8 cellular contexts compared by ENCODE assay signal in genomic region chr12:48618541-48618940, GRCh38. TPM values are rescaled to one million over a fixed set of nuclear protein-coding genes. Genes with fewer than 3 reads are reported as not detected.
DNase-seq lines count a peak whose midpoint lies in the region; ATAC-seq and TF ChIP-seq lines count a peak whose summit lies in the region.

No MANE protein-coding gene starts in this region.

- no peaks in the 10 kb centered on the region for H3K27me3 ChIP-seq in OCI-LY3 (ENCODE audit: low read depth, low read length)
- H3K27me3 ChIP-seq in esophagus muscularis mucosa, result peaks cover 0 to 25% (median 0%) of the 10 kb centered on the region in 4 donors

- no peak overlapping the region for H3K4me3 Mint-ChIP-seq in natural killer cell treated with Interleukin-12 subunit alpha and Interleukin-12 subunit beta and Interleukin-15 and Interleukin-18, amount 100 ng/mL, for 72 hours
- no peak overlapping the region for H3K4me3 Mint-ChIP-seq in stimulated activated memory B cell treated with anti-CD40 and anti-IgM and Interleukin-4, amounts not matched to agents 10 μg/mL and 1 μg/mL and 100 μg/mL, for 72 hours

- no peaks in the 10 kb centered on the region for H4K20me1 ChIP-seq in OCI-LY3 (ENCODE audit: insufficient read depth, low read length)

- intact Hi-C loops in Right ventricle myocardium inferior (cut with DNase I), result no loop called here
- intact Hi-C loops in cardiac septum (cut with DNase I), result no loop called here
- intact Hi-C loops in esophagus muscularis mucosa (cut with DNase I), result loop anchor here (5.0 kb wide), 1 partner anchor 76 kb away; no protein-coding TSS in a partner anchor

- DNase-seq in Right ventricle myocardium inferior (ENCODE audit: missing footprints) (no peak), cardiac septum (ENCODE audit: low spot score) (no peak), activated T-cell treated with anti-CD3 and anti-CD28 coated beads for 1 hour (ENCODE audit: low read depth) (peak; percentile 61), esophagus muscularis mucosa (ENCODE audit: extremely low spot score) (peak; percentile 93)
- peak; percentile 71 for DNase-seq in natural killer cell treated with Interleukin-12 subunit alpha and Interleukin-12 subunit beta and Interleukin-15 and Interleukin-18, amount 100 ng/mL, for 72 hours (ENCODE audit: low spot score)

- H3K27ac Mint-ChIP-seq in natural killer cell treated with Interleukin-12 subunit alpha and Interleukin-12 subunit beta and Interleukin-15 and Interleukin-18, amount 100 ng/mL, for 72 hours, result no peak overlapping the region
- H3K27ac Mint-ChIP-seq in stimulated activated memory B cell treated with anti-CD40 and anti-IgM and Interleukin-4, amounts not matched to agents 10 μg/mL and 1 μg/mL and 100 μg/mL, for 72 hours, result no peak overlapping the region

- TF ChIP-seq POLR2A in esophagus muscularis mucosa (IDR thresholded peaks at IDR 0.05; ENCODE audit: low read depth), result no peak

- no peaks in the 10 kb centered on the region for H3K9me3 Mint-ChIP-seq in natural killer cell treated with Interleukin-12 subunit alpha and Interleukin-12 subunit beta and Interleukin-15 and Interleukin-18, amount 100 ng/mL, for 72 hours
- peaks cover 8% of the 10 kb centered on the region for H3K9me3 Mint-ChIP-seq in stimulated activated memory B cell treated with anti-CD40 and anti-IgM and Interleukin-4, amounts not matched to agents 10 μg/mL and 1 μg/mL and 100 μg/mL, for 72 hours

- H3K4me1 ChIP-seq in OCI-LY3 (ENCODE audit: low read length) (no peaks in the 10 kb centered on the region), esophagus muscularis mucosa (no peaks in the 10 kb centered on the region)

- TF ChIP-seq CTCF in OCI-LY3 (IDR thresholded peaks at IDR 0.05; ENCODE audit: low read depth, low read length) (peak; percentile 94), esophagus muscularis mucosa (IDR thresholded peaks at IDR 0.05) (peak; percentile 85 to 97 (median 95))

- H3K27ac ChIP-seq in OCI-LY3 (ENCODE audit: low read length), result no peak overlapping the region
- H3K27ac ChIP-seq in esophagus muscularis mucosa (replicated peaks in 1 of 4), result no peak overlapping the region

- H3K27me3 Mint-ChIP-seq in natural killer cell treated with Interleukin-12 subunit alpha and Interleukin-12 subunit beta and Interleukin-15 and Interleukin-18, amount 100 ng/mL, for 72 hours, result peaks cover 39 to 68% of the 10 kb centered on the region in 2 donors
- H3K27me3 Mint-ChIP-seq in stimulated activated memory B cell treated with anti-CD40 and anti-IgM and Interleukin-4, amounts not matched to agents 10 μg/mL and 1 μg/mL and 100 μg/mL, for 72 hours, result peaks cover 53% of the 10 kb centered on the region

- H3K4me1 Mint-ChIP-seq in natural killer cell treated with Interleukin-12 subunit alpha and Interleukin-12 subunit beta and Interleukin-15 and Interleukin-18, amount 100 ng/mL, for 72 hours (ENCODE audit: low read depth in 2 of 2), result no peaks in the 10 kb centered on the region
- no peaks in the 10 kb centered on the region for H3K4me1 Mint-ChIP-seq in stimulated activated memory B cell treated with anti-CD40 and anti-IgM and Interleukin-4, amounts not matched to agents 10 μg/mL and 1 μg/mL and 100 μg/mL, for 72 hours

- H3K9me3 ChIP-seq in OCI-LY3 (ENCODE audit: insufficient read depth, low read length) (no peaks in the 10 kb centered on the region), esophagus muscularis mucosa (peaks cover 0 to 7% (median 1%) of the 10 kb centered on the region in 4 donors)

- H3K9ac ChIP-seq in OCI-LY3 (ENCODE audit: low read length), result no peak overlapping the region

- TF ChIP-seq EP300 in Ishikawa (IDR thresholded peaks at IDR 0.05; ENCODE audit: borderline replicate concordance) (no peak), esophagus muscularis mucosa (IDR thresholded peaks at IDR 0.05) (no peak)

- H3K4me2 ChIP-seq in OCI-LY3 (ENCODE audit: low read length), result peak overlapping the region; percentile 30; the same call in 1 of the 2 replicates

- ATAC-seq in Right ventricle myocardium inferior, result peak; percentile 59
- peak; percentile 78 to 82 for ATAC-seq in natural killer cell treated with Interleukin-12 subunit alpha and Interleukin-12 subunit beta and Interleukin-15 and Interleukin-18, amount 100 ng/mL, for 72 hours
- peak; percentile 82 for ATAC-seq in stimulated activated memory B cell treated with anti-CD40 and anti-IgM and Interleukin-4, amounts not matched to agents 10 μg/mL and 1 μg/mL and 100 μg/mL, for 72 hours

- H3K4me3 ChIP-seq in OCI-LY3 (ENCODE audit: low read length) (no peak overlapping the region), esophagus muscularis mucosa (no peak overlapping the region)

- H3K36me3 ChIP-seq in OCI-LY3 (replicated peaks; ENCODE audit: low read depth, low read length) (no peaks in the 10 kb centered on the region), esophagus muscularis mucosa (no peaks in the 10 kb centered on the region)

- 19% methylated on average over 7 of the region's 7 CpGs for WGBS in esophagus muscularis mucosa

- peaks cover 11% of the 10 kb centered on the region for H3K36me3 Mint-ChIP-seq in natural killer cell treated with Interleukin-12 subunit alpha and Interleukin-12 subunit beta and Interleukin-15 and Interleukin-18, amount 100 ng/mL, for 72 hours
- peaks cover under 1% of the 10 kb centered on the region for H3K36me3 Mint-ChIP-seq in stimulated activated memory B cell treated with anti-CD40 and anti-IgM and Interleukin-4, amounts not matched to agents 10 μg/mL and 1 μg/mL and 100 μg/mL, for 72 hours

- peak; percentile 100 for TF ChIP-seq RAD21 in Ishikawa (IDR thresholded peaks at IDR 0.05; ENCODE audit: low read depth)

- no peak overlapping the region; the same call in 1 of the 2 replicates for H2AFZ ChIP-seq in OCI-LY3 (ENCODE audit: low read depth, low read length)

- H3K79me2 ChIP-seq in OCI-LY3 (ENCODE audit: low read length), result no peaks in the 10 kb centered on the region

TF ChIP-seq in Ishikawa, 13 proteins besides CTCF, POLR2A, EP300 and RAD21:
- TF ChIP-seq NFIC (IDR thresholded peaks at IDR 0.05), result no peak

RNA-seq across cellular contexts. Expression of gene LALBA, which starts 48.7 kb away (rescaled TPM):
- not detected for total RNA-seq in Right ventricle myocardium inferior
- not detected for total RNA-seq in cardiac septum
- not detected for total RNA-seq in esophagus muscularis mucosa
- total RNA-seq in natural killer cell treated with Interleukin-12 subunit alpha and Interleukin-12 subunit beta and Interleukin-15 and Interleukin-18, amount 100 ng/mL, for 72 hours, result not detected

Comparison
In these comparisons a context has a peak if more than half of its experiments do, and no peak if none do; other contexts are left out.
1. DNase-seq: peak in activated T-cell treated with anti-CD3 and anti-CD28 coated beads for 1 hour (single experiment), esophagus muscularis mucosa (single experiment) and natural killer cell treated with Interleukin-12 subunit alpha and Interleukin-12 subunit beta and Interleukin-15 and Interleukin-18, amount 100 ng/mL, for 72 hours (single experiment); none in Right ventricle myocardium inferior (single experiment) and cardiac septum (single experiment).
2. Peak in every context shown above with its lines, with median percentiles within 50 percentile points of each other: ATAC-seq.